Comparison of ENCODE assay signal across 9 cellular contexts in genomic region chr2:96977631-96978195, GRCh38. TPM values are rescaled to one million over a fixed set of nuclear protein-coding genes. Genes with fewer than 3 reads are reported as not detected.
A peak's percentile ranks its signal among the peaks of the same experiment; 100 is the strongest.
DNase-seq lines count a peak whose midpoint lies in the region; ATAC-seq, FAIRE-seq and TF ChIP-seq lines count a peak whose summit lies in the region.
"Had no signal": no experiment of that assay in that cellular context is flagged by ENCODE, and none has a peak within 500 bp of the region (broad histone marks: within the 10 kb centered on the region; RNA-seq: fewer than 3 reads in every experiment).

No MANE protein-coding gene starts in this region.

- no peak for FAIRE-seq in GM19239 (lab: Jason Lieb, UNC)
- FAIRE-seq: GM18507 had no signal

- no peak overlapping the region for H3K27ac Mint-ChIP-seq in CD4-positive, alpha-beta T cell
- no peak overlapping the region for H3K27ac Mint-ChIP-seq in central memory CD8-positive, alpha-beta T cell (ENCODE audit: low read depth)
- H3K27ac Mint-ChIP-seq in nephron progenitor cell: peak overlapping the region; percentile 40

- no peaks in the 10 kb centered on the region for H3K9me3 Mint-ChIP-seq in CD4-positive, alpha-beta T cell
- H3K9me3 Mint-ChIP-seq in central memory CD8-positive, alpha-beta T cell: no peaks in the 10 kb centered on the region
- peaks cover 9% of the 10 kb centered on the region for H3K9me3 Mint-ChIP-seq in nephron progenitor cell

- H3K4me3 Mint-ChIP-seq in CD4-positive, alpha-beta T cell: no peak overlapping the region
- no peak overlapping the region for H3K4me3 Mint-ChIP-seq in central memory CD8-positive, alpha-beta T cell
- H3K4me3 Mint-ChIP-seq in nephron progenitor cell: peak overlapping the region; percentile 65

- H3K4me1 Mint-ChIP-seq in CD4-positive, alpha-beta T cell (ENCODE audit: low read depth): peaks cover 12% of the 10 kb centered on the region
- H3K4me1 Mint-ChIP-seq in central memory CD8-positive, alpha-beta T cell: peaks cover 5% of the 10 kb centered on the region
- peaks cover 14% of the 10 kb centered on the region for H3K4me1 Mint-ChIP-seq in nephron progenitor cell

- TF ChIP-seq CTCF in CD4-positive, alpha-beta T cell (IDR thresholded peaks at IDR 0.05): no peak
- TF ChIP-seq CTCF in nephron progenitor cell (IDR thresholded peaks at IDR 0.05): no peak

- intact Hi-C loops in CD4-positive, alpha-beta T cell (cut with DNase I, micrococcal nuclease): no loop called here

- peak in 1 of 10 experiments; percentile 45 for DNase-seq in CD4-positive, alpha-beta T cell
- DNase-seq in NCI-H2227 (lab: John Stamatoyannopoulos, UW; ENCODE audit: unreplicated experiment) (peak; percentile 16), nephron progenitor cell (no peak), NCI-H524 treated with DMSO at 0.1 percent for 48 hours (lab: John Stamatoyannopoulos, UW) (no peak), NCI-H82 (lab: John Stamatoyannopoulos, UW) (no peak), GM19239 (ENCODE audit: insufficient read length, low spot score) (no peak)
- no peak for DNase-seq in central memory CD8-positive, alpha-beta T cell (ENCODE audit: low spot score in 2 of 2)

- peak; percentile 91 for ATAC-seq in CD4-positive, alpha-beta T cell (ENCODE audit: poor library complexity)
- peak; percentile 54 for ATAC-seq in central memory CD8-positive, alpha-beta T cell (replicated peaks; ENCODE audit: extremely low read depth, poor library complexity, severe bottlenecking)
- no peak for ATAC-seq in HG03469 (IDR thresholded peaks at IDR 0.05; ENCODE audit: unreplicated experiment)

- no peaks in the 10 kb centered on the region for H3K36me3 Mint-ChIP-seq in CD4-positive, alpha-beta T cell (ENCODE audit: low read depth)
- H3K36me3 Mint-ChIP-seq in central memory CD8-positive, alpha-beta T cell (ENCODE audit: insufficient read depth): no peaks in the 10 kb centered on the region
- no peaks in the 10 kb centered on the region for H3K36me3 Mint-ChIP-seq in nephron progenitor cell (ENCODE audit: low read depth)

- no peaks in the 10 kb centered on the region for H3K9me3 ChIP-seq in CD4-positive, alpha-beta T cell (ENCODE audit: control insufficient read depth, low read length)

- POLR2A ChIA-PET in CD4-positive, alpha-beta T cell (lab: Charles Lee): no interaction called here

- no peak overlapping the region for H3K27ac ChIP-seq in CD4-positive, alpha-beta T cell (ENCODE audit: low read depth, low read length)

- no peaks in the 10 kb centered on the region for H3K27me3 Mint-ChIP-seq in CD4-positive, alpha-beta T cell
- no peaks in the 10 kb centered on the region for H3K27me3 Mint-ChIP-seq in central memory CD8-positive, alpha-beta T cell
- peaks cover 10% of the 10 kb centered on the region for H3K27me3 Mint-ChIP-seq in nephron progenitor cell (ENCODE audit: low read depth, poor library complexity)

- CTCF ChIA-PET in CD4-positive, alpha-beta T cell (lab: Charles Lee): no interaction called here

- H3K27me3 ChIP-seq in CD4-positive, alpha-beta T cell (ENCODE audit: control insufficient read depth, insufficient read depth, low read length): no peaks in the 10 kb centered on the region

RNA-seq across cellular contexts. Expression of gene FAM178B, which starts 8.7 kb away (rescaled TPM):
- under 1 TPM; 0.20 to 0.96 TPM for total RNA-seq in CD4-positive, alpha-beta T cell
